In the genomic region with DNA sequence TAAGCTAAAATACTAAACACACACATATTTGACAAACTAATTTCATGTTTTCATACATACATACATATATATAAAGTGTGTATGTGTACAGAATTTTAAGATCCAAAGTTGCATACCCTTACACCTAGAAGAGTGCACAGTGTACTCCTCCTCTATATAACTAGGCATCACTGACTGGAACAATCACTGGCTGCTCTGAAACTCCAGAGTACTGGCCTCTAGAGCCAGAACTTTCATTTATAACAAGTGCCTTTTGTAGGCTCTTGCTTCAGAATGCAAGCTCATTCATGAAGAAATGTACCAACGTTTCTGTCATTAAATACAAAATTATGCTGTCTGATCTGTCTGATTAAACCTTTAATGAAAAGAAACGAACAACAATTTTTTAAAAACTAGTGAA, we compare ENCODE assay signal across 20 cellular contexts. TPM values are rescaled to one million over a fixed set of nuclear protein-coding genes. Genes with fewer than 3 reads are reported as not detected.
A peak's percentile ranks its signal among the peaks of the same experiment; 100 is the strongest.
DNase-seq lines count a peak whose midpoint lies in the region; ATAC-seq and TF ChIP-seq lines count a peak whose summit lies in the region.
"Had no signal": no experiment of that assay in that cellular context is flagged by ENCODE, and none has a peak within 500 bp of the region (broad histone marks: within the 10 kb centered on the region; RNA-seq: fewer than 3 reads in every experiment).

No MANE protein-coding gene starts in this region.

- 64% methylated on average over 2 of the region's 2 CpGs for WGBS in right cardiac atrium

- peak overlapping the region; percentile 76 for H3K27ac ChIP-seq in right cardiac atrium (ENCODE audit: low read length)
- H3K27ac ChIP-seq in breast epithelium: no peak overlapping the region
- H3K27ac ChIP-seq: KMS-11 had no signal

- H3K27me3 ChIP-seq in right cardiac atrium (ENCODE audit: control insufficient read depth, insufficient read depth) (no peaks in the 10 kb centered on the region), breast epithelium (no peaks in the 10 kb centered on the region)

- intact Hi-C loops in right cardiac atrium (cut with DNase I): no loop called here
- intact Hi-C loops in breast epithelium (cut with DNase I; ENCODE audit: low total_unique reads): no loop called here

- H3K27ac Mint-ChIP-seq in HFFc6 (peak overlapping the region; percentile 31; the same call in 1 of the 2 replicates), brain (peak overlapping the region in 3 of 5 experiments; percentile 49 to 80 (median 56)), nephron (peak overlapping the region; percentile 44 to 74 (median 50)), WTC11 (no peak overlapping the region)
- H3K27ac Mint-ChIP-seq: CD14-positive monocyte, GM23338 had no signal

- ATAC-seq in right cardiac atrium (peak in 1 of 2 donors; percentile 32), WTC11 (no peak), GM21825 (IDR thresholded peaks at IDR 0.05; ENCODE audit: unreplicated experiment) (no peak)
- ATAC-seq: GM12878, GM23338 had no signal

- no peak overlapping the region for H3K4me3 Mint-ChIP-seq in HFFc6
- no peak overlapping the region for H3K4me3 Mint-ChIP-seq in brain
- H3K4me3 Mint-ChIP-seq in nephron: no peak overlapping the region
- H3K4me3 Mint-ChIP-seq in WTC11: no peak overlapping the region
- H3K4me3 Mint-ChIP-seq: CD14-positive monocyte, GM23338 had no signal

- H3K9me3 ChIP-seq in right cardiac atrium (ENCODE audit: control insufficient read depth, low read length) (no peaks in the 10 kb centered on the region), breast epithelium (no peaks in the 10 kb centered on the region)

- POLR2A ChIA-PET in WTC11 (lab: Charles Lee): no interaction called here

- DNase-seq in HFFc6 (no peak), right cardiac atrium (no peak), WTC11 (ENCODE audit: low spot score) (no peak), KBM-7 (no peak), breast epithelium (ENCODE audit: low spot score in 2 of 2) (no peak)
- DNase-seq: ACHN, AML-193, GDM1, NCI-H1436, NCI-H2029 treated with DMSO at 0.1 percent for 48 hours, NCI-H446 treated with DMSO at 0.1 percent for 48 hours, OCI-M1 had no signal

- H3K9me3 Mint-ChIP-seq in HFFc6 (no peaks in the 10 kb centered on the region), brain (no peaks in the 10 kb centered on the region), nephron (no peaks in the 10 kb centered on the region), WTC11 (no peaks in the 10 kb centered on the region)
- H3K9me3 Mint-ChIP-seq: CD14-positive monocyte, GM23338 had no signal

- H3K27me3 Mint-ChIP-seq in HFFc6 (ENCODE audit: insufficient read depth) (no peaks in the 10 kb centered on the region), brain (no peaks in the 10 kb centered on the region), nephron (ENCODE audit: low read depth) (no peaks in the 10 kb centered on the region), WTC11 (ENCODE audit: low read depth) (no peaks in the 10 kb centered on the region)

- H3K4me1 ChIP-seq in right cardiac atrium (ENCODE audit: control insufficient read depth, insufficient read depth, low read length) (peaks cover 5% of the 10 kb centered on the region), breast epithelium (no peaks in the 10 kb centered on the region)

- in situ Hi-C loops in KBM-7 (cut with MboI; ENCODE audit: low pct_unique_long_range_greater_than_20kb, low sequenced_read_pairs): no loop called here

- H3K4me3 ChIP-seq in right cardiac atrium (ENCODE audit: low read length): no peak overlapping the region
- no peak overlapping the region for H3K4me3 ChIP-seq in breast epithelium
- H3K4me3 ChIP-seq: GM12878, GM23338 had no signal

- peaks cover 37% of the 10 kb centered on the region for H3K4me1 Mint-ChIP-seq in HFFc6 (ENCODE audit: low read depth)
- H3K4me1 Mint-ChIP-seq in brain: peaks cover 15% of the 10 kb centered on the region
- H3K4me1 Mint-ChIP-seq in nephron: peaks cover 33% of the 10 kb centered on the region
- no peaks in the 10 kb centered on the region for H3K4me1 Mint-ChIP-seq in WTC11
- H3K4me1 Mint-ChIP-seq: CD14-positive monocyte, GM23338 had no signal

- no peak for TF ChIP-seq CTCF in HFFc6 (IDR thresholded peaks at IDR 0.05)
- TF ChIP-seq CTCF in brain (conservative IDR thresholded peaks at IDR 0.05): no peak
- no peak for TF ChIP-seq CTCF in nephron (IDR thresholded peaks at IDR 0.05; ENCODE audit: unreplicated experiment in 3 of 3)
- no peak for TF ChIP-seq CTCF in WTC11 (IDR thresholded peaks at IDR 0.05)
- TF ChIP-seq CTCF in breast epithelium (IDR thresholded peaks at IDR 0.05): no peak

- TF ChIP-seq POLR2A in breast epithelium (IDR thresholded peaks at IDR 0.05): no peak

- CTCF ChIA-PET in WTC11 (lab: Charles Lee): interaction anchor here (0.6 kb wide), 1 partner anchor 64 kb away, joined by 4 read pairs; the partner anchor contains the start of gene SOWAHA

- no peaks in the 10 kb centered on the region for H3K36me3 ChIP-seq in breast epithelium

- H3K36me3 Mint-ChIP-seq in HFFc6 (ENCODE audit: low read depth): peaks cover 35% of the 10 kb centered on the region
- H3K36me3 Mint-ChIP-seq in brain: peaks cover 44% of the 10 kb centered on the region
- peaks cover 68% of the 10 kb centered on the region for H3K36me3 Mint-ChIP-seq in nephron (ENCODE audit: low read depth)
- peaks cover 37% of the 10 kb centered on the region for H3K36me3 Mint-ChIP-seq in WTC11

TF ChIP-seq in WTC11, 78 proteins besides CTCF, POLR2A, EP300 and RAD21 (continues in another document):
- no peak for TF ChIP-seq HMGXB4 (CRISPR knock-in tag; IDR thresholded peaks at IDR 0.05)

RNA-seq across cellular contexts. Expression of gene LEAP2, which starts 4.0 kb away (rescaled TPM):
- under 1 TPM; 0.09 to 0.51 (median 0.41) TPM for total RNA-seq in HFFc6 (2021; fragmentation: NEBNext Ultra II Directional; extraction: Animal tissue kit (Norgen Biotek cat#: 25700))
- polyA plus RNA-seq in brain (ENCODE audit: insufficient read depth, low read depth, low replicate concordance) (not detected), right cardiac atrium (1.6 TPM)
- total RNA-seq in right cardiac atrium (1 to 10 TPM in 2 of 4 donors, under 1 TPM in 2; 0.76 to 1.9 (median 1.2) TPM), WTC11 (2021) (1.9 to 2.4 TPM (median 2.0 TPM) in 3 replicates), breast epithelium (1 to 10 TPM in 2 of 3 donors, under 1 TPM in 1; 0.80 to 4.1 (median 2.9) TPM)

RNA-seq across cellular contexts. Expression of gene UQCRQ, which starts 11.0 kb away (rescaled TPM):
- 100 to 1,000 TPM; 501 to 678 (median 615) TPM for total RNA-seq in HFFc6 (2021; fragmentation: NEBNext Ultra II Directional; extraction: Animal tissue kit (Norgen Biotek cat#: 25700))
- polyA plus RNA-seq in brain (ENCODE audit: insufficient read depth, low read depth, low replicate concordance): 303 TPM
- total RNA-seq in right cardiac atrium: 1,000 to 10,000 TPM in 2 of 4 donors, 100 to 1,000 TPM in 2; 978 to 1,175 (median 1,022) TPM
- polyA plus RNA-seq in right cardiac atrium: 1,317 TPM
- 244 to 256 TPM (median 244 TPM) in 3 replicates for total RNA-seq in WTC11 (2021)
- total RNA-seq in breast epithelium: 100 to 1,000 TPM; 106 to 184 (median 150) TPM

RNA-seq across cellular contexts. Expression of gene GDF9, which starts 11.2 kb away (rescaled TPM):
- total RNA-seq in HFFc6 (2021; fragmentation: NEBNext Ultra II Directional; extraction: Animal tissue kit (Norgen Biotek cat#: 25700)): under 1 TPM in 3 of 6 experiments, not detected in 3; 0.09 to 0.14 (median 0.12) TPM
- polyA plus RNA-seq in brain (ENCODE audit: insufficient read depth, low read depth, low replicate concordance): 0.48 TPM
- under 1 TPM in 3 of 4 donors, not detected in 1; 0.09 to 0.54 (median 0.14) TPM for total RNA-seq in right cardiac atrium
- 0.18 TPM for polyA plus RNA-seq in right cardiac atrium
- total RNA-seq in WTC11 (2021): 0.34 to 0.42 TPM (median 0.37 TPM) in 3 replicates
- under 1 TPM; 0.33 to 0.64 (median 0.44) TPM for total RNA-seq in breast epithelium
- total RNA-seq: M059J had no signal
- polyA plus RNA-seq: CD14-positive monocyte had no signal

RNA-seq across cellular contexts. Expression of gene SHROOM1, which starts 47.0 kb away (rescaled TPM):
- total RNA-seq in HFFc6 (2021; fragmentation: NEBNext Ultra II Directional; extraction: Animal tissue kit (Norgen Biotek cat#: 25700)): 10 to 100 TPM in 1 of 6 experiments, 1 to 10 TPM in 5; 7.8 to 12.2 (median 8.6) TPM
- 14.5 TPM for polyA plus RNA-seq in brain (ENCODE audit: insufficient read depth, low read depth, low replicate concordance)
- 1 to 10 TPM; 2.9 to 5.3 (median 4.2) TPM for total RNA-seq in right cardiac atrium
- polyA plus RNA-seq in right cardiac atrium: 2.9 TPM
- 7.9 to 8.1 TPM (median 8.0 TPM) in 3 replicates for total RNA-seq in WTC11 (2021)
- total RNA-seq in breast epithelium: 10 to 100 TPM in 1 of 3 donors, 1 to 10 TPM in 2; 2.4 to 12.6 (median 9.5) TPM
